Comparison of ENCODE assay signal across 27 cellular contexts in the genomic region with DNA sequence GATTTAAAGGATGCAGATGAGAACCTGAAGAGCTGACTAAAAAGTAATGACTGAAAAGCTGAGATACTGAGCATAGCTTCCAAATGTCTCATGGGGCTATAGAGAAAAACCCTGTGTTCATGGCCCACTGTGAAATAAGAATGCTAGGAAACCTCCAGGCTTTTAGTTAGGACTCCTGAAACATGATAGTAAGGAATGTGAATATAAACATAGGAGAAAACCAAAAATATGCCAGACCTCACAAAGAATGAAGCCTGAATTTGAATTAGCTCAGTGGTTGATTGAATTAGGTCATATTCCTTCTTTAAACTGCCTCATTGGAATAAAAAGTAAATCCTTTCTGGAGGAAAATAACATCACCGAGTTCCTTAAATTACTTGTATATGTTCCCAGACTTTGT.
DNase-seq lines count a peak whose midpoint lies in the region; ATAC-seq, FAIRE-seq and TF ChIP-seq lines count a peak whose summit lies in the region.
"Had no signal": no experiment of that assay in that cellular context is flagged by ENCODE, and none has a peak within 500 bp of the region (broad histone marks: within the 10 kb centered on the region; RNA-seq: fewer than 3 reads in every experiment).

No MANE protein-coding gene starts in this region.

- CTCF ChIA-PET in SK-N-SH (lab: Yijun Ruan, JAX), result no interaction called here

- 56% methylated on average over 1 of the region's 1 CpG for WGBS in SK-N-SH (ENCODE audit: low lambda C conversion rate)
- WGBS in mesenchymal stem cell, result no CpG with 5 or more reads among the region's 1 CpG

- no peak for ATAC-seq in SK-N-SH treated with all-trans-retinoic acid at 6 μM for 48 hours
- no peak for ATAC-seq in HG03439 (IDR thresholded peaks at IDR 0.05; ENCODE audit: unreplicated experiment)
- no peak for ATAC-seq in HG02642 (IDR thresholded peaks at IDR 0.05; ENCODE audit: poor library complexity, unreplicated experiment)
- ATAC-seq: activated CD8-positive, alpha-beta T cell treated with anti-CD3 and anti-CD28 coated beads for 36 hours; left ventricle myocardium superior; natural killer cell treated with Interleukin-12 subunit alpha and Interleukin-12 subunit beta and Interleukin-15 and Interleukin-18, amount 100 ng/mL, for 72 hours; pancreas had no signal

- no peaks in the 10 kb centered on the region for H4K20me1 ChIP-seq in SK-N-SH (ENCODE audit: insufficient read depth)

- no peak overlapping the region for H3K14ac ChIP-seq in mesenchymal stem cell (ENCODE audit: low read length in 2 of 2)

- FAIRE-seq in D721Med (lab: Jason Lieb, UNC), result no peak
- FAIRE-seq: GM19239 had no signal

- H3K4me1 ChIP-seq in SK-N-SH (ENCODE audit: control insufficient read depth in 1 of 2, insufficient read depth in 2 of 2, low read depth in 1 of 2, low read length in 1 of 2) (no peaks in the 10 kb centered on the region), mesenchymal stem cell (ENCODE audit: control insufficient read depth, insufficient read depth, low read depth, low read length) (peaks cover 2% of the 10 kb centered on the region)
- H3K4me1 ChIP-seq: pancreas, Peyer's patch, right atrium auricular region, stomach, tibial nerve had no signal

- no peak overlapping the region for H3K4ac ChIP-seq in mesenchymal stem cell (ENCODE audit: low read depth in 1 of 2, low read length in 2 of 2)

- no peak overlapping the region for H2BK15ac ChIP-seq in mesenchymal stem cell (ENCODE audit: low read depth, poor library complexity, severe bottlenecking)

- H3K4me3 ChIP-seq in SK-N-SH (ENCODE audit: low read depth in 2 of 2, low read length in 1 of 2) (no peak overlapping the region), mesenchymal stem cell (ENCODE audit: insufficient read depth in 1 of 2, low read depth in 1 of 2, low read length in 2 of 2) (no peak overlapping the region)
- H3K4me3 ChIP-seq: pancreas, Peyer's patch, right atrium auricular region, stomach, tibial nerve had no signal

- POLR2A ChIA-PET in SK-N-SH (lab: Yijun Ruan, JAX), result no interaction called here

- H3K79me2 ChIP-seq in SK-N-SH (ENCODE audit: insufficient read depth), result no peaks in the 10 kb centered on the region

- no peak overlapping the region for H2BK12ac ChIP-seq in mesenchymal stem cell (ENCODE audit: low read length in 2 of 2)

- no peak overlapping the region for H2AFZ ChIP-seq in SK-N-SH (ENCODE audit: low read depth)
- no peak overlapping the region for H2AFZ ChIP-seq in mesenchymal stem cell (ENCODE audit: low read depth, low read length)

- TF ChIP-seq CTCF in SK-N-SH (IDR thresholded peaks at IDR 0.05) (no peak), D721Med (IDR thresholded peaks at IDR 0.05; ENCODE audit: insufficient read depth, missing control alignments) (no peak)

- H3K27me3 ChIP-seq in SK-N-SH (ENCODE audit: insufficient read depth), result no peaks in the 10 kb centered on the region
- peaks cover 0 to 4% of the 10 kb centered on the region in 2 experiments for H3K27me3 ChIP-seq in mesenchymal stem cell (ENCODE audit: control insufficient read depth in 1 of 2, insufficient read depth in 1 of 2, low read length in 2 of 2)
- H3K27me3 ChIP-seq: pancreas, Peyer's patch, right atrium auricular region, stomach, tibial nerve had no signal

- H2BK120ac ChIP-seq in mesenchymal stem cell (ENCODE audit: low read depth, low read length), result no peak overlapping the region

- no peaks in the 10 kb centered on the region for H3K79me1 ChIP-seq in mesenchymal stem cell (replicated peaks; ENCODE audit: low read length, poor library complexity, severe bottlenecking)

- no peak for TF ChIP-seq RAD21 in SK-N-SH (IDR thresholded peaks at IDR 0.05; ENCODE audit: low read length)

- H3K36me3 ChIP-seq in SK-N-SH (replicated peaks in 1 of 2; ENCODE audit: control insufficient read depth in 1 of 2, insufficient read depth in 2 of 2, low read length in 1 of 2), result no peaks in the 10 kb centered on the region
- no peaks in the 10 kb centered on the region for H3K36me3 ChIP-seq in mesenchymal stem cell (ENCODE audit: control insufficient read depth in 1 of 2, insufficient read depth in 2 of 2, low read depth in 1 of 2, low read length in 2 of 2)
- H3K36me3 ChIP-seq: pancreas, Peyer's patch, right atrium auricular region, stomach, tibial nerve had no signal

- H3F3A ChIP-seq in SK-N-SH (replicated peaks; ENCODE audit: insufficient read depth), result no peaks in the 10 kb centered on the region

- no peak for TF ChIP-seq EP300 in SK-N-SH (IDR thresholded peaks at IDR 0.05; ENCODE audit: borderline replicate concordance in 1 of 2, low read depth in 1 of 2, low read length in 1 of 2)

- H4K8ac ChIP-seq in mesenchymal stem cell (ENCODE audit: low read length), result no peak overlapping the region

- H2AK5ac ChIP-seq in mesenchymal stem cell (ENCODE audit: low read length, severe bottlenecking), result no peak overlapping the region

- H3K4me2 ChIP-seq in SK-N-SH, result no peak overlapping the region
- no peak overlapping the region for H3K4me2 ChIP-seq in mesenchymal stem cell (ENCODE audit: low read length, poor library complexity, severe bottlenecking)

- H3K9me3 ChIP-seq in SK-N-SH, result no peaks in the 10 kb centered on the region
- H3K9me3 ChIP-seq in mesenchymal stem cell (ENCODE audit: control insufficient read depth, low read length), result peaks cover 6% of the 10 kb centered on the region
- H3K9me3 ChIP-seq: pancreas, Peyer's patch, right atrium auricular region had no signal

- H3K23ac ChIP-seq in mesenchymal stem cell (ENCODE audit: low read length in 2 of 2), result no peak overlapping the region

- peaks cover 7% of the 10 kb centered on the region; the same call in 1 of the 2 replicates for H3K9me2 ChIP-seq in SK-N-SH

- no peak overlapping the region for H3K27ac ChIP-seq in SK-N-SH (ENCODE audit: low read depth in 2 of 2, low read length in 1 of 2)
- H3K27ac ChIP-seq in mesenchymal stem cell (ENCODE audit: low read length, poor library complexity, severe bottlenecking), result peak overlapping the region; percentile 95
- H3K27ac ChIP-seq: 22Rv1, pancreas, Peyer's patch, right atrium auricular region, stomach, tibial nerve had no signal

- H3K9ac ChIP-seq in SK-N-SH (no peak overlapping the region), mesenchymal stem cell (ENCODE audit: low read length) (no peak overlapping the region)

- TF ChIP-seq POLR2A in erythroblast (IDR thresholded peaks at IDR 0.05; ENCODE audit: low read length), result no peak

- DNase-seq in SK-N-SH (no peak), dedifferentiated amniotic fluid mesenchymal stem cell (ENCODE audit: extremely low spot score) (peak; percentile 91), mesenchymal stem cell (peak; percentile 26), D721Med (ENCODE audit: insufficient read length, low spot score) (no peak), erythroblast (lab: John Stamatoyannopoulos, UW) (no peak)
- DNase-seq: activated CD4-positive, CD25-positive, alpha-beta regulatory T cell treated with anti-CD3 and anti-CD28 coated beads, Interleukin-2, amount 50 U/mL, for 72 hours; activated CD8-positive, alpha-beta T cell treated with anti-CD3 and anti-CD28 coated beads for 36 hours; activated gamma-delta T cell; activated T-cell treated with anti-CD3 and anti-CD28 coated beads for 4 hours; CD4-positive, alpha-beta T cell; EL; KG1; left ventricle myocardium superior; NCI-H1436; NCI-H510A; pancreas; Peyer's patch; SIG-M5; stomach had no signal

- H3K18ac ChIP-seq in mesenchymal stem cell (ENCODE audit: low read depth in 1 of 2, low read length in 2 of 2), result no peak overlapping the region

- no peak overlapping the region for H4K91ac ChIP-seq in mesenchymal stem cell (ENCODE audit: low read length)

- H2BK5ac ChIP-seq in mesenchymal stem cell (ENCODE audit: low read depth, low read length, poor library complexity, severe bottlenecking), result no peak overlapping the region

TF ChIP-seq in SK-N-SH treated with all-trans-retinoic acid at 6 μM for 48 hours, 23 proteins besides CTCF, POLR2A, EP300 and RAD21:
- TF ChIP-seq, protein P1, sequence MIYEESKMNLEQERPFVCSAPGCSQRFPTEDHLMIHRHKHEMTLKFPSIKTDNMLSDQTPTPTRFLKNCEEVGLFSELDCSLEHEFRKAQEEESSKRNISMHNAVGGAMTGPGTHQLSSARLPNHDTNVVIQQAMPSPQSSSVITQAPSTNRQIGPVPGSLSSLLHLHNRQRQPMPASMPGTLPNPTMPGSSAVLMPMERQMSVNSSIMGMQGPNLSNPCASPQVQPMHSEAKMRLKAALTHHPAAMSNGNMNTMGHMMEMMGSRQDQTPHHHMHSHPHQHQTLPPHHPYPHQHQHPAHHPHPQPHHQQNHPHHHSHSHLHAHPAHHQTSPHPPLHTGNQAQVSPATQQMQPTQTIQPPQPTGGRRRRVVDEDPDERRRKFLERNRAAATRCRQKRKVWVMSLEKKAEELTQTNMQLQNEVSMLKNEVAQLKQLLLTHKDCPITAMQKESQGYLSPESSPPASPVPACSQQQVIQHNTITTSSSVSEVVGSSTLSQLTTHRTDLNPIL (CRISPR knock-in tag; IDR thresholded peaks at IDR 0.05; ENCODE audit: low read depth), result no peak
- peak; percentile 43 for TF ChIP-seq ISL1 (CRISPR knock-in tag; IDR thresholded peaks at IDR 0.05)
TF ChIP-seq in SK-N-SH treated with all-trans-retinoic acid at 6 μM for 48 hours: peak in this region for 1.

TF ChIP-seq in SK-N-SH, 30 proteins besides CTCF, POLR2A, EP300 and RAD21 (continues in another document):
- TF ChIP-seq, protein P2, sequence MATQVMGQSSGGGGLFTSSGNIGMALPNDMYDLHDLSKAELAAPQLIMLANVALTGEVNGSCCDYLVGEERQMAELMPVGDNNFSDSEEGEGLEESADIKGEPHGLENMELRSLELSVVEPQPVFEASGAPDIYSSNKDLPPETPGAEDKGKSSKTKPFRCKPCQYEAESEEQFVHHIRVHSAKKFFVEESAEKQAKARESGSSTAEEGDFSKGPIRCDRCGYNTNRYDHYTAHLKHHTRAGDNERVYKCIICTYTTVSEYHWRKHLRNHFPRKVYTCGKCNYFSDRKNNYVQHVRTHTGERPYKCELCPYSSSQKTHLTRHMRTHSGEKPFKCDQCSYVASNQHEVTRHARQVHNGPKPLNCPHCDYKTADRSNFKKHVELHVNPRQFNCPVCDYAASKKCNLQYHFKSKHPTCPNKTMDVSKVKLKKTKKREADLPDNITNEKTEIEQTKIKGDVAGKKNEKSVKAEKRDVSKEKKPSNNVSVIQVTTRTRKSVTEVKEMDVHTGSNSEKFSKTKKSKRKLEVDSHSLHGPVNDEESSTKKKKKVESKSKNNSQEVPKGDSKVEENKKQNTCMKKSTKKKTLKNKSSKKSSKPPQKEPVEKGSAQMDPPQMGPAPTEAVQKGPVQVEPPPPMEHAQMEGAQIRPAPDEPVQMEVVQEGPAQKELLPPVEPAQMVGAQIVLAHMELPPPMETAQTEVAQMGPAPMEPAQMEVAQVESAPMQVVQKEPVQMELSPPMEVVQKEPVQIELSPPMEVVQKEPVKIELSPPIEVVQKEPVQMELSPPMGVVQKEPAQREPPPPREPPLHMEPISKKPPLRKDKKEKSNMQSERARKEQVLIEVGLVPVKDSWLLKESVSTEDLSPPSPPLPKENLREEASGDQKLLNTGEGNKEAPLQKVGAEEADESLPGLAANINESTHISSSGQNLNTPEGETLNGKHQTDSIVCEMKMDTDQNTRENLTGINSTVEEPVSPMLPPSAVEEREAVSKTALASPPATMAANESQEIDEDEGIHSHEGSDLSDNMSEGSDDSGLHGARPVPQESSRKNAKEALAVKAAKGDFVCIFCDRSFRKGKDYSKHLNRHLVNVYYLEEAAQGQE (IDR thresholded peaks at IDR 0.05; ENCODE audit: low read depth, low read length), result no peak
- no peak for TF ChIP-seq GABPA (IDR thresholded peaks at IDR 0.05; ENCODE audit: low read depth)

Comparison
In these comparisons a context has a peak if more than half of its experiments do, and no peak if none do; other contexts are left out.
1. DNase-seq: peak in dedifferentiated amniotic fluid mesenchymal stem cell (single experiment) and mesenchymal stem cell (single experiment); none in SK-N-SH (single experiment), D721Med (single experiment) and erythroblast (0 of 2).